Comparison of ENCODE assay signal across 8 cellular contexts in the genomic region with DNA sequence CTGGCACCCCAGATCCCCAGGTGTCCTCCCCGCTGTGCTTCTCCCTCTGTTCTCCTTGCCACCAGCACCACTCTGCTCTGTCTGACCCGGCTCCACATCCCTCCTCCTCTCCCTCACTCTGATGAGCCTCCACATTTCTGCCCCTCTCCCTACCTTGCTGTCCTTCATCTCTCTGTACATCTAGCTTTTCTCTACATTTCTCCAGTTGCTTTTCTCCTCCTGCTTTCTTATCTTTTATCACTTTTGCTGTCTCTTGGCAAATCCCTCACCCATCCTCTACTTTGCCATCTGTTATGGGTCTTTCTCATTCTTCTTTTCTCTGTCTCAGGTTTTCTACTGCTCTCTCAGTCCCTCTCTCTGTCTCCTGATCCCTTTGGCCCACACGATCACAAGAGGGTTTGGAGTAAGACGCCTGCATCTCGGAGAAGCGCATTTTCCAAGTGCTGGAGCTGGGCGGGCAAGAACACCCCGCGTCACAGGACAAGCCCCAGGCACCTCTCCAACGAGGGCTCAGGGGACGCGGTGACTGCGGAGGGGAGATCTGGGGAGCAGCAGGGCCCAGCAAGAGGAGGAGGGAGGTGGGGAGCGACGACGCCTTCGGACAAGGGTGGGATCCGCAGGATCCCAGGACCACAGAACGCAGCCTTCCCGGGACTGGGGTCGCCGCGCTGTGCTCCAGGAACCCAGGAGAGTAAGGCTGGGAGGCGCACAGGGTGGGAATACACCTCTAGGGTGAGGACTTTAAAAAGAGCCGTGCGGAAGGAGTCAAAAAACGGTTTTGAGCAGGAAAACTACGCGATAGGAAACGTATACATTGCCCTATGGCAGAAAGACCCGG. TPM values are rescaled to one million over a fixed set of nuclear protein-coding genes. Genes with fewer than 3 reads are reported as not detected.
DNase-seq lines count a peak whose midpoint lies in the region; ATAC-seq, FAIRE-seq and TF ChIP-seq lines count a peak whose summit lies in the region.
"Not testable (repeated sequence)": the region's sequence is repeated elsewhere in the genome, so short reads cannot be mapped to it uniquely, and the experiment has no call there.

No MANE protein-coding gene starts in this region.

- H2AFZ ChIP-seq in astrocyte (ENCODE audit: low read depth, low read length): peak overlapping the region; percentile 85

- H3K4me2 ChIP-seq in astrocyte (ENCODE audit: low read length): peak overlapping the region; percentile 93

- peaks cover 0 to 15% (median 5%) of the 10 kb centered on the region in 8 donors for H3K9me3 Mint-ChIP-seq in CD4-positive, alpha-beta memory T cell
- not testable (repeated sequence) for H3K9me3 Mint-ChIP-seq in T-cell; astrocyte (ENCODE audit: unreplicated experiment); stimulated activated memory B cell treated with anti-CD40 and anti-IgM and Interleukin-4, amounts not matched to agents 10 μg/mL and 1 μg/mL and 100 μg/mL, for 72 hours

- not testable (repeated sequence) for DNase-seq in CD4-positive, alpha-beta memory T cell; foreskin keratinocyte
- DNase-seq in HTR-8/SVneo (ENCODE audit: insufficient read length, low spot score) (peak; percentile 2), T-cell (peak in 1 of 34 experiments; percentile 3), astrocyte (ENCODE audit: low read depth) (peak; percentile 10), mucosa of descending colon (peak in 1 of 3 donors; percentile 26)

- not testable (repeated sequence) for H3K9me3 ChIP-seq in CD4-positive, alpha-beta memory T cell (ENCODE audit: control insufficient read depth in 1 of 2, low read length in 2 of 2); astrocyte (ENCODE audit: insufficient read depth, low read depth, low read length); mucosa of descending colon

- not testable (repeated sequence) for H3K36me3 ChIP-seq in CD4-positive, alpha-beta memory T cell (ENCODE audit: insufficient read depth, low read length); astrocyte (ENCODE audit: insufficient read depth, low read length); mucosa of descending colon (ENCODE audit: low read depth)

- TF ChIP-seq CTCF in astrocyte (IDR thresholded peaks at IDR 0.05; ENCODE audit: insufficient read depth, low read depth, low read length); foreskin keratinocyte (conservative IDR thresholded peaks at IDR 0.05); mucosa of descending colon (IDR thresholded peaks at IDR 0.05): not testable (repeated sequence)

- not testable (repeated sequence) for H3K27me3 Mint-ChIP-seq in CD4-positive, alpha-beta memory T cell; T-cell; astrocyte (ENCODE audit: low read depth, unreplicated experiment); stimulated activated memory B cell treated with anti-CD40 and anti-IgM and Interleukin-4, amounts not matched to agents 10 μg/mL and 1 μg/mL and 100 μg/mL, for 72 hours

- POLR2A ChIA-PET in CD4-positive, alpha-beta memory T cell (lab: Charles Lee; ENCODE audit: partially characterized antibody): interaction anchor here (1.0 kb wide), 1 partner anchor 41 kb away, joined by 3 read pairs; a partner anchor contains a TSS
- POLR2A ChIA-PET in T-cell (lab: Charles Lee): not testable (repeated sequence)

- intact Hi-C loops in CD4-positive, alpha-beta memory T cell (cut with micrococcal nuclease): loop anchor here (1.0 to 5.0 kb wide), 4 partner anchors 41 to 246 kb away; a partner anchor contains a TSS
- intact Hi-C loops in mucosa of descending colon (cut with DNase I, micrococcal nuclease): not testable (repeated sequence)

- H4K20me1 ChIP-seq in astrocyte (ENCODE audit: insufficient read depth, low read length): not testable (repeated sequence)

- H3K36me3 Mint-ChIP-seq in CD4-positive, alpha-beta memory T cell: peaks cover 30 to 32% of the 10 kb centered on the region in 2 donors
- peaks cover 39% of the 10 kb centered on the region for H3K36me3 Mint-ChIP-seq in T-cell
- peaks cover 19% of the 10 kb centered on the region for H3K36me3 Mint-ChIP-seq in astrocyte (ENCODE audit: low read depth, unreplicated experiment)
- H3K36me3 Mint-ChIP-seq in stimulated activated memory B cell treated with anti-CD40 and anti-IgM and Interleukin-4, amounts not matched to agents 10 μg/mL and 1 μg/mL and 100 μg/mL, for 72 hours: peaks cover 33% of the 10 kb centered on the region

- not testable (repeated sequence) for H3K79me2 ChIP-seq in astrocyte (ENCODE audit: insufficient read depth, low read length)

- H3K9ac ChIP-seq in astrocyte (ENCODE audit: low read length): peak overlapping the region; percentile 86

- peaks cover 12 to 42% (median 19%) of the 10 kb centered on the region in 4 donors for H3K4me1 Mint-ChIP-seq in CD4-positive, alpha-beta memory T cell
- peaks cover 12 to 31% (median 24%) of the 10 kb centered on the region in 3 donors for H3K4me1 Mint-ChIP-seq in T-cell
- H3K4me1 Mint-ChIP-seq in astrocyte (ENCODE audit: low read depth, unreplicated experiment): not testable (repeated sequence)
- H3K4me1 Mint-ChIP-seq in stimulated activated memory B cell treated with anti-CD40 and anti-IgM and Interleukin-4, amounts not matched to agents 10 μg/mL and 1 μg/mL and 100 μg/mL, for 72 hours: peaks cover 24% of the 10 kb centered on the region

- peak overlapping the region; percentile 61 for H3K27ac ChIP-seq in CD4-positive, alpha-beta memory T cell (ENCODE audit: low read depth, low read length)
- H3K27ac ChIP-seq in astrocyte (ENCODE audit: low read depth, low read length): peak overlapping the region; percentile 58
- H3K27ac ChIP-seq in foreskin keratinocyte: peak overlapping the region; percentile 58

- H3K4me1 ChIP-seq in CD4-positive, alpha-beta memory T cell (ENCODE audit: insufficient read depth, low read length); astrocyte (ENCODE audit: insufficient read depth, low read length); foreskin keratinocyte; mucosa of descending colon (ENCODE audit: low read depth): not testable (repeated sequence)

- CTCF ChIA-PET in CD4-positive, alpha-beta memory T cell (lab: Charles Lee; ENCODE audit: partially characterized antibody); T-cell (lab: Charles Lee): not testable (repeated sequence)

- H3K4me3 ChIP-seq in CD4-positive, alpha-beta memory T cell (ENCODE audit: low read length in 2 of 2): peak overlapping the region; percentile 54 to 76
- H3K4me3 ChIP-seq in astrocyte (ENCODE audit: insufficient read depth, low read depth, low read length) (peak overlapping the region; percentile 87), mucosa of descending colon (peak overlapping the region; percentile 36)

- peak overlapping the region; percentile 86 to 98 (median 94) for H3K4me3 Mint-ChIP-seq in CD4-positive, alpha-beta memory T cell
- peak overlapping the region; percentile 93 to 97 (median 94) for H3K4me3 Mint-ChIP-seq in T-cell
- H3K4me3 Mint-ChIP-seq in astrocyte (ENCODE audit: unreplicated experiment): peak overlapping the region; percentile 99
- H3K4me3 Mint-ChIP-seq in stimulated activated memory B cell treated with anti-CD40 and anti-IgM and Interleukin-4, amounts not matched to agents 10 μg/mL and 1 μg/mL and 100 μg/mL, for 72 hours: peak overlapping the region; percentile 89

- H3K27ac Mint-ChIP-seq in CD4-positive, alpha-beta memory T cell: peak overlapping the region; percentile 61 to 96 (median 94)
- H3K27ac Mint-ChIP-seq in T-cell (peak overlapping the region; percentile 79 to 91), astrocyte (ENCODE audit: unreplicated experiment) (peak overlapping the region; percentile 87)
- peak overlapping the region; percentile 89 for H3K27ac Mint-ChIP-seq in stimulated activated memory B cell treated with anti-CD40 and anti-IgM and Interleukin-4, amounts not matched to agents 10 μg/mL and 1 μg/mL and 100 μg/mL, for 72 hours

- ATAC-seq in GM21390 (IDR thresholded peaks at IDR 0.05; ENCODE audit: unreplicated experiment) (peak; percentile 30), T-cell (replicated peaks in 1 of 4) (peak in 2 of 4 experiments; percentile 3 to 13), foreskin keratinocyte (peak; percentile 46), mucosa of descending colon (peak; percentile 52)
- peak; percentile 11 for ATAC-seq in stimulated activated memory B cell treated with anti-CD40 and anti-IgM and Interleukin-4, amounts not matched to agents 10 μg/mL and 1 μg/mL and 100 μg/mL, for 72 hours

- FAIRE-seq in HTR-8/SVneo (lab: Jason Lieb, UNC); astrocyte (lab: Jason Lieb, UNC): not testable (repeated sequence)

- H3K27me3 ChIP-seq in CD4-positive, alpha-beta memory T cell (ENCODE audit: insufficient read depth, low read length); astrocyte (ENCODE audit: insufficient read depth, low read length); foreskin keratinocyte: not testable (repeated sequence)

RNA-seq across cellular contexts. Expression of a gene that starts 0.7 kb away (rescaled TPM):
- 10 to 100 TPM; 25.2 to 25.7 TPM for total RNA-seq in CD4-positive, alpha-beta memory T cell
- polyA plus RNA-seq in CD4-positive, alpha-beta memory T cell: 10 to 100 TPM; 20.9 to 24.9 TPM
- total RNA-seq in T-cell: 10 to 100 TPM; 14.5 to 23.6 (median 18.3) TPM
- total RNA-seq in astrocyte: 18.6 and 20.0 TPM in 2 replicates
- total RNA-seq in foreskin keratinocyte: 12.5 and 18.8 TPM in 2 replicates
- 3.7 and 3.8 TPM in 2 replicates for polyA plus RNA-seq in foreskin keratinocyte
- total RNA-seq in mucosa of descending colon: 10 to 100 TPM; 19.5 to 33.2 (median 30.7) TPM

RNA-seq across cellular contexts. Expression of a gene that starts 35.3 kb away (rescaled TPM):
- total RNA-seq in CD4-positive, alpha-beta memory T cell: 10 to 100 TPM; 21.6 to 24.6 TPM
- 10 to 100 TPM; 14.9 to 21.5 TPM for polyA plus RNA-seq in CD4-positive, alpha-beta memory T cell
- total RNA-seq in T-cell: 10 to 100 TPM in 4 of 5 donors, 1 to 10 TPM in 1; 7.7 to 19.5 (median 17.4) TPM
- total RNA-seq in astrocyte: 15.6 and 19.6 TPM in 2 replicates
- 13.5 and 15.4 TPM in 2 replicates for total RNA-seq in foreskin keratinocyte
- polyA plus RNA-seq in foreskin keratinocyte: 7.4 and 9.4 TPM in 2 replicates
- total RNA-seq in mucosa of descending colon: 10 to 100 TPM; 16.9 to 20.1 (median 17.3) TPM

RNA-seq across cellular contexts. Expression of a gene that starts 40.7 kb away (rescaled TPM):
- total RNA-seq in CD4-positive, alpha-beta memory T cell: 10 to 100 TPM; 14.1 to 15.6 TPM
- 1 to 10 TPM in 1 of 2 donors, not detected in 1; 2.8 TPM for polyA plus RNA-seq in CD4-positive, alpha-beta memory T cell
- total RNA-seq in T-cell: 10 to 100 TPM in 2 of 5 donors, 1 to 10 TPM in 3; 9.1 to 20.5 (median 9.7) TPM
- 28.0 and 31.6 TPM in 2 replicates for total RNA-seq in astrocyte
- 4.8 and 5.7 TPM in 2 replicates for total RNA-seq in foreskin keratinocyte
- polyA plus RNA-seq in foreskin keratinocyte: 1.0 and 1.1 TPM in 2 replicates
- total RNA-seq in mucosa of descending colon: 10 to 100 TPM in 2 of 3 donors, 1 to 10 TPM in 1; 9.7 to 31.9 (median 16.8) TPM

Comparison
In these comparisons a context has a peak if more than half of its experiments do, and no peak if none do; other contexts are left out.
1. H3K4me3 ChIP-seq: peak in every context shown above with its lines; median percentile 87 in astrocyte; 65 in CD4-positive, alpha-beta memory T cell; 36 in mucosa of descending colon.